10 cellular contexts compared by ENCODE assay signal in genomic region chr1:225250432-225250831, GRCh38.
DNase-seq lines count a peak whose midpoint lies in the region; ATAC-seq lines count a peak whose summit lies in the region.
"Had no signal": no experiment of that assay in that cellular context is flagged by ENCODE, and none has a peak within 500 bp of the region (broad histone marks: within the 10 kb centered on the region; RNA-seq: fewer than 3 reads in every experiment).

No MANE protein-coding gene starts in this region.

- no CpG with 5 or more reads among the region's 4 CpGs for WGBS in neuronal stem cell (ENCODE audit: extremely low coverage in 2 of 2, insufficient read length in 2 of 2, insufficient replicate concordance in 1 of 2), 2 donors

- no peak overlapping the region for H2BK5ac ChIP-seq in neuronal stem cell (ENCODE audit: low read length)

- H3K4me2 ChIP-seq in neuronal stem cell (ENCODE audit: insufficient read depth, low read length, poor library complexity, severe bottlenecking): no peak overlapping the region

- no peak overlapping the region for H2BK120ac ChIP-seq in neuronal stem cell (ENCODE audit: low read depth, low read length)

- H3K27me3 Mint-ChIP-seq in effector memory CD8-positive, alpha-beta T cell: peaks cover 45 to 47% of the 10 kb centered on the region in 2 donors

- H2BK15ac ChIP-seq in neuronal stem cell (ENCODE audit: low read length): no peak overlapping the region

- H3K23ac ChIP-seq in neuronal stem cell (ENCODE audit: low read depth, low read length, poor library complexity): no peak overlapping the region

- no peaks in the 10 kb centered on the region for H3K27me3 ChIP-seq in neuronal stem cell (ENCODE audit: control insufficient read depth in 3 of 3, insufficient read depth in 3 of 3, low read depth in 1 of 3, low read length in 3 of 3)
- H3K27me3 ChIP-seq: body of pancreas had no signal

- no peak for DNase-seq in effector memory CD8-positive, alpha-beta T cell
- DNase-seq in cerebellar nuclear complex (lab: John Stamatoyannopoulos, UW) (no peak), DMS 273 treated with DMSO at 0.1 percent for 48 hours (lab: John Stamatoyannopoulos, UW) (no peak), neuronal stem cell (ENCODE audit: low spot score) (no peak), A172 (ENCODE audit: low spot score) (no peak)
- DNase-seq: PC-3 had no signal

- peaks cover 0 to 2% of the 10 kb centered on the region in 2 donors for H3K9me3 Mint-ChIP-seq in effector memory CD8-positive, alpha-beta T cell

- no peaks in the 10 kb centered on the region for H3K36me3 Mint-ChIP-seq in effector memory CD8-positive, alpha-beta T cell (ENCODE audit: insufficient read depth)

- no peak overlapping the region for H3K4ac ChIP-seq in neuronal stem cell (ENCODE audit: low read length)

- H4K91ac ChIP-seq in neuronal stem cell (ENCODE audit: low read depth, low read length, poor library complexity): no peak overlapping the region

- H3K4me3 ChIP-seq in neuronal stem cell (ENCODE audit: low read length in 2 of 2): no peak overlapping the region
- H3K4me3 ChIP-seq: body of pancreas had no signal

- no peak overlapping the region for H3K4me3 Mint-ChIP-seq in effector memory CD8-positive, alpha-beta T cell

- no peak overlapping the region for H3K9ac ChIP-seq in neuronal stem cell (ENCODE audit: low read depth, low read length, poor library complexity)

- no peaks in the 10 kb centered on the region for H3K9me3 ChIP-seq in neuronal stem cell (replicated peaks in 1 of 2; ENCODE audit: control insufficient read depth in 2 of 2, insufficient read depth in 1 of 2, low read depth in 1 of 2, low read length in 2 of 2)
- H3K9me3 ChIP-seq: body of pancreas had no signal

- no peak overlapping the region for H2AFZ ChIP-seq in neuronal stem cell (ENCODE audit: low read length)

- no peak overlapping the region for H3K14ac ChIP-seq in neuronal stem cell (ENCODE audit: low read length)

- H3K27ac Mint-ChIP-seq in effector memory CD8-positive, alpha-beta T cell: no peak overlapping the region

- H2BK12ac ChIP-seq in neuronal stem cell (ENCODE audit: low read length): no peak overlapping the region

- no peaks in the 10 kb centered on the region for H3K4me1 Mint-ChIP-seq in effector memory CD8-positive, alpha-beta T cell (ENCODE audit: low read depth in 2 of 2)

- no peaks in the 10 kb centered on the region for H3K4me1 ChIP-seq in neuronal stem cell (ENCODE audit: control insufficient read depth in 2 of 2, insufficient read depth in 1 of 2, low read depth in 1 of 2, low read length in 2 of 2)
- H3K4me1 ChIP-seq: body of pancreas had no signal

- no peaks in the 10 kb centered on the region for H3K79me1 ChIP-seq in neuronal stem cell (ENCODE audit: low read depth, low read length)

- H4K8ac ChIP-seq in neuronal stem cell (ENCODE audit: low read depth, low read length): no peak overlapping the region

- H3K36me3 ChIP-seq in neuronal stem cell (replicated peaks in 1 of 2; ENCODE audit: control insufficient read depth in 2 of 2, insufficient read depth in 2 of 2, low read length in 2 of 2): no peaks in the 10 kb centered on the region

- ATAC-seq in GM18868 (IDR thresholded peaks at IDR 0.05; ENCODE audit: unreplicated experiment): peak; percentile 98
- peak; percentile 99 for ATAC-seq in HG02610 (IDR thresholded peaks at IDR 0.05; ENCODE audit: unreplicated experiment)
- peak; percentile 93 for ATAC-seq in HG03565 (IDR thresholded peaks at IDR 0.05; ENCODE audit: unreplicated experiment)
- peak; percentile 26 for ATAC-seq in effector memory CD8-positive, alpha-beta T cell (replicated peaks)
- ATAC-seq: body of pancreas, PC-3 had no signal

- no peak overlapping the region for H3K18ac ChIP-seq in neuronal stem cell (ENCODE audit: low read length)

- H2AK5ac ChIP-seq in neuronal stem cell (ENCODE audit: low read depth, low read length): no peak overlapping the region

- no peak overlapping the region for H3K27ac ChIP-seq in neuronal stem cell (replicated peaks; ENCODE audit: low read length)
- H3K27ac ChIP-seq: body of pancreas had no signal

Comparison
In these comparisons a context has a peak if more than half of its experiments do, and no peak if none do; other contexts are left out.
1. ATAC-seq: peak in every context shown above with its lines; median percentile 99 in HG02610; 98 in GM18868; 93 in HG03565; 26 in effector memory CD8-positive, alpha-beta T cell.